In the genomic region with DNA sequence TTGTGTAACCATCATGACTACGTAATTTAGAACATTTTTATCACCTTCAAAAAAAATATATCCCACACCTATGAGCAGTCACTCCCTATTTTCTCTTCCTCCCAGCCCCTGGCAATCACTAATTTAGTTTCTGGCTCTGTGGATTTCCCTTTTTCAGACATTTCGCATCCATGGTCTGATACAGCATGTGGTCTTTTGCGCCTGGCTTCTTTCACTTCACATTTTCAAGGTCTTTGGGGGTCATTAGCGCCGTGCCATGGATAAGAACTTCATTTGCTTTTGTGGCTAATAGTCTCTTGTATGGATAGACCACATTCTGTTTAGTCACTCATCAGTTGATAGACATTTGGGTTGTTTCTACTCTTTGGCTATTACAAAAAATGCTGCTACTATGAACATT, we compare ENCODE assay signal across 22 cellular contexts. TPM values are rescaled to one million over a fixed set of nuclear protein-coding genes. Genes with fewer than 3 reads are reported as not detected.
DNase-seq lines count a peak whose midpoint lies in the region; ATAC-seq, FAIRE-seq and TF ChIP-seq lines count a peak whose summit lies in the region.
"Had no signal": no experiment of that assay in that cellular context is flagged by ENCODE, and none has a peak within 500 bp of the region (broad histone marks: within the 10 kb centered on the region; RNA-seq: fewer than 3 reads in every experiment).

No MANE protein-coding gene starts in this region.

- no peak for FAIRE-seq in GM12891 (lab: Jason Lieb, UNC)
- FAIRE-seq: A204.1, GM12892, GM18507, H54, HepG2 had no signal

- TF ChIP-seq CTCF in OCI-LY3 (IDR thresholded peaks at IDR 0.05; ENCODE audit: low read depth, low read length), result no peak

- H3K27ac Mint-ChIP-seq in activated naive CD8-positive, alpha-beta T cell treated with anti-CD3 and anti-CD28 coated beads, Interleukin-2, amount 50 U/mL, for 24 hours, result peak overlapping the region; percentile 48
- no peak overlapping the region for H3K27ac Mint-ChIP-seq in activated naive CD8-positive, alpha-beta T cell treated with anti-CD3 and anti-CD28 coated beads for 36 hours
- H3K27ac Mint-ChIP-seq: CD8-positive, alpha-beta T cell; GM23338 had no signal

- no peak for DNase-seq in activated naive CD8-positive, alpha-beta T cell treated with anti-CD3 and anti-CD28 coated beads, Interleukin-2, amount 50 U/mL, for 24 hours
- no peak for DNase-seq in activated naive CD8-positive, alpha-beta T cell treated with anti-CD3 and anti-CD28 coated beads for 36 hours
- DNase-seq in GM12891 (ENCODE audit: insufficient read length, low spot score), result no peak
- DNase-seq: ACHN; BE2C; Calu3; CD8-positive, alpha-beta T cell; DND-41; EL; HCEC 1CT; KBM-7 had no signal

- no peaks in the 10 kb centered on the region for H3K27me3 Mint-ChIP-seq in activated naive CD8-positive, alpha-beta T cell treated with anti-CD3 and anti-CD28 coated beads, Interleukin-2, amount 50 U/mL, for 24 hours
- no peaks in the 10 kb centered on the region for H3K27me3 Mint-ChIP-seq in activated naive CD8-positive, alpha-beta T cell treated with anti-CD3 and anti-CD28 coated beads for 36 hours
- H3K27me3 Mint-ChIP-seq: IgD-negative memory B cell had no signal

- peaks cover 33% of the 10 kb centered on the region for H3K4me1 ChIP-seq in OCI-LY3 (ENCODE audit: low read length)
- H3K4me1 ChIP-seq: BE2C had no signal

- H3K27ac ChIP-seq in OCI-LY3 (ENCODE audit: low read length), result no peak overlapping the region
- H3K27ac ChIP-seq: C4-2B had no signal

- H3K4me2 ChIP-seq in OCI-LY3 (ENCODE audit: low read length), result peak overlapping the region; percentile 36
- H3K4me2 ChIP-seq: GM23338 had no signal

- peaks cover 25% of the 10 kb centered on the region for H3K4me1 Mint-ChIP-seq in activated naive CD8-positive, alpha-beta T cell treated with anti-CD3 and anti-CD28 coated beads, Interleukin-2, amount 50 U/mL, for 24 hours
- peaks cover 19% of the 10 kb centered on the region for H3K4me1 Mint-ChIP-seq in activated naive CD8-positive, alpha-beta T cell treated with anti-CD3 and anti-CD28 coated beads for 36 hours
- H3K4me1 Mint-ChIP-seq: GM23338 had no signal

- H3K4me3 ChIP-seq in OCI-LY3 (ENCODE audit: low read length), result no peak overlapping the region
- H3K4me3 ChIP-seq: GM23338 had no signal

- no peak for TF ChIP-seq POLR2A in GM12891 (IDR thresholded peaks at IDR 0.05; ENCODE audit: low read depth, low read length)

- H3K27me3 ChIP-seq in OCI-LY3 (ENCODE audit: low read depth, low read length), result no peaks in the 10 kb centered on the region
- H3K27me3 ChIP-seq: BE2C had no signal

- ATAC-seq in activated naive CD8-positive, alpha-beta T cell treated with anti-CD3 and anti-CD28 coated beads, Interleukin-2, amount 50 U/mL, for 24 hours, result no peak
- ATAC-seq in HG03045 (IDR thresholded peaks at IDR 0.05; ENCODE audit: unreplicated experiment), result no peak
- no peak for ATAC-seq in HG03521 (IDR thresholded peaks at IDR 0.05; ENCODE audit: unreplicated experiment)
- ATAC-seq: CD8-positive, alpha-beta T cell; GM23338; HepG2 had no signal

- peaks cover 11% of the 10 kb centered on the region for H3K9me3 Mint-ChIP-seq in activated naive CD8-positive, alpha-beta T cell treated with anti-CD3 and anti-CD28 coated beads, Interleukin-2, amount 50 U/mL, for 24 hours
- peaks cover 4% of the 10 kb centered on the region for H3K9me3 Mint-ChIP-seq in activated naive CD8-positive, alpha-beta T cell treated with anti-CD3 and anti-CD28 coated beads for 36 hours
- H3K9me3 Mint-ChIP-seq: CD8-positive, alpha-beta T cell; GM23338 had no signal

- no peaks in the 10 kb centered on the region for H3K36me3 Mint-ChIP-seq in activated naive CD8-positive, alpha-beta T cell treated with anti-CD3 and anti-CD28 coated beads, Interleukin-2, amount 50 U/mL, for 24 hours (ENCODE audit: low read depth)
- H3K36me3 Mint-ChIP-seq in activated naive CD8-positive, alpha-beta T cell treated with anti-CD3 and anti-CD28 coated beads for 36 hours, result peaks cover 1% of the 10 kb centered on the region
- H3K36me3 Mint-ChIP-seq: CD8-positive, alpha-beta T cell; IgD-negative memory B cell had no signal

- H3K4me3 Mint-ChIP-seq in activated naive CD8-positive, alpha-beta T cell treated with anti-CD3 and anti-CD28 coated beads, Interleukin-2, amount 50 U/mL, for 24 hours, result no peak overlapping the region
- no peak overlapping the region for H3K4me3 Mint-ChIP-seq in activated naive CD8-positive, alpha-beta T cell treated with anti-CD3 and anti-CD28 coated beads for 36 hours
- H3K4me3 Mint-ChIP-seq: CD8-positive, alpha-beta T cell; GM23338; IgD-negative memory B cell had no signal

- no peaks in the 10 kb centered on the region for H3K9me3 ChIP-seq in OCI-LY3 (ENCODE audit: insufficient read depth, low read length)
- H3K9me3 ChIP-seq: BE2C had no signal

- H3K9ac ChIP-seq in OCI-LY3 (ENCODE audit: low read length), result no peak overlapping the region

- H3K79me2 ChIP-seq in OCI-LY3 (ENCODE audit: low read length), result no peaks in the 10 kb centered on the region

- no peak overlapping the region for H2AFZ ChIP-seq in OCI-LY3 (ENCODE audit: low read depth, low read length)
- H2AFZ ChIP-seq: GM23338 had no signal

- H4K20me1 ChIP-seq in OCI-LY3 (ENCODE audit: insufficient read depth, low read length), result no peaks in the 10 kb centered on the region

- H3K36me3 ChIP-seq in OCI-LY3 (replicated peaks; ENCODE audit: low read depth, low read length), result no peaks in the 10 kb centered on the region
- H3K36me3 ChIP-seq: BE2C had no signal

TF ChIP-seq in GM12891, 5 proteins besides CTCF, POLR2A, EP300 and RAD21:
- TF ChIP-seq PAX5 (IDR thresholded peaks at IDR 0.05; ENCODE audit: insufficient read depth, low read length, severe bottlenecking), result no peak
- TF ChIP-seq POU2F2 (IDR thresholded peaks at IDR 0.05; ENCODE audit: low read depth, low read length), result no peak
- no peak for TF ChIP-seq TAF1 (IDR thresholded peaks at IDR 0.05; ENCODE audit: low read depth, low read length)
- no peak for TF ChIP-seq POLR2AphosphoS5 (IDR thresholded peaks at IDR 0.05; ENCODE audit: low read depth, low read length)
- TF ChIP-seq SPI1 (IDR thresholded peaks at IDR 0.05; ENCODE audit: low read depth, low read length), result 0 out of 2 replicates have a peak, but pooled peaks have one; percentile 5

RNA-seq across cellular contexts. Expression of gene DUSP22, which starts 44.9 kb away (rescaled TPM):
- 10 to 100 TPM; 22.9 to 23.9 TPM for total RNA-seq in activated naive CD8-positive, alpha-beta T cell treated with anti-CD3 and anti-CD28 coated beads for 36 hours
- 90.4 TPM for polyA plus RNA-seq in GM12891 (2012; ENCODE audit: low read depth, missing spikeins)
